ENCODE assay signal across 8 cellular contexts in genomic region chr4:128862608-128863313, GRCh38. TPM values are rescaled to one million over a fixed set of nuclear protein-coding genes. Genes with fewer than 3 reads are reported as not detected.
DNase-seq lines count a peak whose midpoint lies in the region; ATAC-seq and TF ChIP-seq lines count a peak whose summit lies in the region.

No MANE protein-coding gene starts in this region.

- intact Hi-C loops in thyroid gland (cut with DNase I): loop anchor here (5.0 to 10.0 kb wide), 4 partner anchors 50 to 678 kb away; partner anchors contain the start of genes C4orf33 and SCLT1

- H3K4me3 ChIP-seq in thyroid gland (replicated peaks in 1 of 3): no peak overlapping the region

- H3K9me3 ChIP-seq in thyroid gland: no peaks in the 10 kb centered on the region

- H3K36me3 ChIP-seq in thyroid gland: peaks cover 37 to 46% of the 10 kb centered on the region in 2 donors

- peak overlapping the region in 1 of 3 donors; percentile 24 for H3K27ac ChIP-seq in thyroid gland

- H3K4me1 ChIP-seq in thyroid gland: peaks cover 0 to 7% of the 10 kb centered on the region in 2 donors

- peak; percentile 45 for DNase-seq in D341Med (ENCODE audit: low spot score)
- peak; percentile 24 for DNase-seq in astrocyte of the hippocampus (ENCODE audit: low read depth, low spot score)
- peak; percentile 28 for DNase-seq in stimulated activated CD4-positive, alpha-beta T cell treated with anti-CD3 and anti-CD28 coated beads, Interleukin-12 subunit alpha, Interleukin-12 subunit beta, amount 100 ng/mL, for 4 hours
- no peak for DNase-seq in medulla oblongata (ENCODE audit: extremely low spot score)
- DNase-seq in thyroid gland: no peak
- no peak for DNase-seq in EL

- TF ChIP-seq CTCF in thyroid gland (IDR thresholded peaks at IDR 0.05): no peak

- H3K27me3 ChIP-seq in thyroid gland: no peaks in the 10 kb centered on the region

- WGBS in thyroid gland, 2 donors: 82% methylated on average over 11 to 12 of the region's 14 CpGs

- ATAC-seq in GM21723 (IDR thresholded peaks at IDR 0.05; ENCODE audit: unreplicated experiment): peak; percentile 72

- TF ChIP-seq POLR2A in thyroid gland (IDR thresholded peaks at IDR 0.05): no peak

TF ChIP-seq in PFSK-1, 5 proteins besides CTCF, POLR2A, EP300 and RAD21:
- TF ChIP-seq POLR2AphosphoS5 (IDR thresholded peaks at IDR 0.05; ENCODE audit: low read depth, low read length) (no peak), FOXP2 (optimal IDR thresholded peaks at IDR 0.05; ENCODE audit: borderline replicate concordance, extremely low read depth, extremely low read length, insufficient read depth) (peak; percentile 42)

RNA-seq across cellular contexts. Expression of gene JADE1, which starts 53.3 kb away (rescaled TPM):
- polyA plus RNA-seq in PFSK-1 (2012; ENCODE audit: insufficient read length, low read depth): 16.7 TPM
- total RNA-seq in thyroid gland: 100 to 1,000 TPM in 1 of 4 donors, 10 to 100 TPM in 3; 63.5 to 102 (median 74.4) TPM

Comparison
In these comparisons a context has a peak if more than half of its experiments do, and no peak if none do; other contexts are left out.
1. DNase-seq: peak in D341Med (single experiment), astrocyte of the hippocampus (single experiment) and stimulated activated CD4-positive, alpha-beta T cell treated with anti-CD3 and anti-CD28 coated beads, Interleukin-12 subunit alpha, Interleukin-12 subunit beta, amount 100 ng/mL, for 4 hours (single experiment); none in medulla oblongata (single experiment), thyroid gland (0 of 2) and EL (single experiment).